In genomic region chr12:105352049-105352448, GRCh38 we compare ENCODE assay signal across 9 cellular contexts. TPM values are rescaled to one million over a fixed set of nuclear protein-coding genes. Genes with fewer than 3 reads are reported as not detected.
DNase-seq lines count a peak whose midpoint lies in the region; ATAC-seq and TF ChIP-seq lines count a peak whose summit lies in the region.
"Had no signal": no experiment of that assay in that cellular context is flagged by ENCODE, and none has a peak within 500 bp of the region (broad histone marks: within the 10 kb centered on the region; RNA-seq: fewer than 3 reads in every experiment).

No MANE protein-coding gene starts in this region.

- H3K27me3 ChIP-seq in stomach: no peaks in the 10 kb centered on the region

- H3K4me3 ChIP-seq in stomach: no peak overlapping the region

- no peak overlapping the region for H3K4me3 Mint-ChIP-seq in osteocyte (ENCODE audit: unreplicated experiment)
- no peak overlapping the region for H3K4me3 Mint-ChIP-seq in activated T-cell treated with anti-CD3 and anti-CD28 coated beads, Interleukin-2, amount 50 U/mL, for 24 hours

- ATAC-seq in GM18907 (IDR thresholded peaks at IDR 0.05; ENCODE audit: unreplicated experiment) (peak; percentile 85), GM21825 (IDR thresholded peaks at IDR 0.05; ENCODE audit: unreplicated experiment) (peak; percentile 88), HG03460 (IDR thresholded peaks at IDR 0.05; ENCODE audit: unreplicated experiment) (peak; percentile 91)

- intact Hi-C loops in stomach (cut with DNase I; ENCODE audit: low total_unique reads): no loop called here

- TF ChIP-seq CTCF in osteocyte (IDR thresholded peaks at IDR 0.05) (no peak), stomach (IDR thresholded peaks at IDR 0.05) (no peak)

- peaks cover 6% of the 10 kb centered on the region for H3K9me3 Mint-ChIP-seq in osteocyte (ENCODE audit: unreplicated experiment)
- no peaks in the 10 kb centered on the region for H3K9me3 Mint-ChIP-seq in activated T-cell treated with anti-CD3 and anti-CD28 coated beads, Interleukin-2, amount 50 U/mL, for 24 hours

- peaks cover 19% of the 10 kb centered on the region for H3K36me3 Mint-ChIP-seq in osteocyte (ENCODE audit: unreplicated experiment)
- H3K36me3 Mint-ChIP-seq in activated T-cell treated with anti-CD3 and anti-CD28 coated beads, Interleukin-2, amount 50 U/mL, for 24 hours (ENCODE audit: low read depth): peaks cover 4% of the 10 kb centered on the region

- H3K4me1 Mint-ChIP-seq in osteocyte (ENCODE audit: unreplicated experiment): peaks cover 80% of the 10 kb centered on the region
- H3K4me1 Mint-ChIP-seq in activated T-cell treated with anti-CD3 and anti-CD28 coated beads, Interleukin-2, amount 50 U/mL, for 24 hours (ENCODE audit: low read depth): peaks cover 26% of the 10 kb centered on the region

- H3K27me3 Mint-ChIP-seq in osteocyte (ENCODE audit: unreplicated experiment): no peaks in the 10 kb centered on the region
- H3K27me3 Mint-ChIP-seq in activated T-cell treated with anti-CD3 and anti-CD28 coated beads, Interleukin-2, amount 50 U/mL, for 24 hours: no peaks in the 10 kb centered on the region

- no peak for TF ChIP-seq POLR2A in stomach (IDR thresholded peaks at IDR 0.05)

- DNase-seq in osteocyte (ENCODE audit: extremely low spot score, unreplicated experiment): no peak
- DNase-seq in activated T-cell treated with anti-CD3 and anti-CD28 coated beads, Interleukin-2, amount 50 U/mL, for 24 hours: no peak
- DNase-seq in GDM1 (lab: John Stamatoyannopoulos, UW): no peak
- DNase-seq in stomach: no peak
- DNase-seq in SKM-1 treated with dmso at 0.1 percent for 144 hours (lab: John Stamatoyannopoulos, UW; ENCODE audit: unreplicated experiment): no peak
- DNase-seq: NCI-H2081 had no signal

- no peak overlapping the region for H3K27ac ChIP-seq in stomach

- no peaks in the 10 kb centered on the region for H3K9me3 ChIP-seq in stomach

- peaks cover 13 to 23% (median 14%) of the 10 kb centered on the region in 4 donors for H3K4me1 ChIP-seq in stomach

- peak overlapping the region; percentile 75 for H3K27ac Mint-ChIP-seq in osteocyte (ENCODE audit: unreplicated experiment)
- no peak overlapping the region for H3K27ac Mint-ChIP-seq in activated T-cell treated with anti-CD3 and anti-CD28 coated beads, Interleukin-2, amount 50 U/mL, for 24 hours

- WGBS in stomach, 5 donors: 87 to 95% (median 92%) methylated on average over 4 of the region's 4 CpGs

- TF ChIP-seq EP300 in stomach (IDR thresholded peaks at IDR 0.05): no peak

- no peaks in the 10 kb centered on the region for H3K36me3 ChIP-seq in stomach

RNA-seq across cellular contexts. Expression of gene C12orf75, which starts 21.6 kb away (rescaled TPM):
- total RNA-seq in osteocyte (157 and 169 TPM in 2 replicates), stomach (10 to 100 TPM in 3 of 5 donors, 1 to 10 TPM in 1, not detected in 1; 4.9 to 43.7 (median 35.3) TPM)
- polyA plus RNA-seq in stomach: 100 to 1,000 TPM in 2 of 3 donors, 10 to 100 TPM in 1; 43.4 to 145 (median 143) TPM
